In the genomic region with DNA sequence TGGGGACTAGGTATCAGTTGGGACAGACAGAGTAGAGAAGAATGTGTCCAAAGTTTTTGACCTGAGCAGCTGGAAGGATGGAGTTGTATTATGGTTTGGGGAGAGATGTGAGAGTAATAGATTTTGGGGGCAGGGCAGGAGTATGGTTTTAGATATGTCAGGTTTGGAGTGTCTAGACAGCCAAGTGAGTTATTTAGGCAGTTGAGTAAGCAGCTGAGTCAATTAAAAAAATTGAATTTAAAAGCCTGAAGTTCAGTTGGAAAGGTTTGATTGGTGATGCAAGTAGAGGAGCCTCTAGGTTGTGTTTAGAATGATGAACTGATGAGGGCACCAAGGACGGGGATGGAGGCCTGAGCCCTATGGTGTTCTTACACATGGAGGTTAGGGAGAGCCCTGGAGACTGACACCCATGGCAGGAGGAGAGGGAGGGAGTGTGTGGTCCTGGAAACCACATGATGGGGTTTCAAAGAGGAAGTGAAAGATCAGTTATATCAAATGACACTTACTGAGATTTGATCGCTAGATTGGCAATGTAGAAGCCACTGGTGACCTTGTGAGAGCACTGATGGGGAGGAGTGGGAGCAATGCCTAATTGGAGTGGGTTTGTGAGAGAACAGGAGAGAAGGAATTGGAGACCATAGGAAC, we compare ENCODE assay signal across 10 cellular contexts. TPM values are rescaled to one million over a fixed set of nuclear protein-coding genes. Genes with fewer than 3 reads are reported as not detected.
DNase-seq lines count a peak whose midpoint lies in the region; ATAC-seq, FAIRE-seq and TF ChIP-seq lines count a peak whose summit lies in the region.
"Had no signal": no experiment of that assay in that cellular context is flagged by ENCODE, and none has a peak within 500 bp of the region (broad histone marks: within the 10 kb centered on the region; RNA-seq: fewer than 3 reads in every experiment).

No MANE protein-coding gene starts in this region.

- H3K27ac Mint-ChIP-seq in T-helper 17 cell = no peak overlapping the region
- no peak overlapping the region for H3K27ac Mint-ChIP-seq in naive thymus-derived CD4-positive, alpha-beta T cell
- H3K27ac Mint-ChIP-seq in glutamatergic neuron (ENCODE audit: unreplicated experiment) = no peak overlapping the region
- H3K27ac Mint-ChIP-seq: nephron had no signal

- H3K9me3 ChIP-seq in T-helper 17 cell (ENCODE audit: control insufficient read depth, low read length, poor library complexity, severe bottlenecking) = no peaks in the 10 kb centered on the region
- H3K9me3 ChIP-seq in naive thymus-derived CD4-positive, alpha-beta T cell (ENCODE audit: control insufficient read depth in 2 of 3, low read length in 3 of 3) = no peaks in the 10 kb centered on the region

- intact Hi-C loops in naive thymus-derived CD4-positive, alpha-beta T cell (cut with micrococcal nuclease) = loop anchor here (1.0 kb wide), 2 partner anchors 8 to 9 kb away; no protein-coding TSS in a partner anchor

- no peak for DNase-seq in GM19239 (ENCODE audit: insufficient read length, low spot score)
- DNase-seq in T-helper 17 cell = no peak
- DNase-seq in naive thymus-derived CD4-positive, alpha-beta T cell = peak in 4 of 9 donors; percentile 35 to 39 (median 36)
- DNase-seq in omental fat pad (ENCODE audit: low spot score) = no peak
- DNase-seq in glutamatergic neuron = no peak
- no peak for DNase-seq in SK-N-DZ (ENCODE audit: low spot score)
- DNase-seq: SHP77 treated with DMSO at 0.1 percent for 48 hours had no signal

- H3K36me3 Mint-ChIP-seq in T-helper 17 cell (ENCODE audit: low read depth) (peaks cover 2% of the 10 kb centered on the region), glutamatergic neuron (ENCODE audit: unreplicated experiment) (no peaks in the 10 kb centered on the region)
- peaks cover 0 to 13% (median 7%) of the 10 kb centered on the region in 5 donors for H3K36me3 Mint-ChIP-seq in naive thymus-derived CD4-positive, alpha-beta T cell

- POLR2A ChIA-PET in naive thymus-derived CD4-positive, alpha-beta T cell (lab: Charles Lee) = interaction anchor here (28.5 to 33.2 kb wide), 2 partner anchors 3 to 16 kb away, joined by 862 read pairs; a partner anchor contains a TSS

- H3K4me1 Mint-ChIP-seq in T-helper 17 cell (peaks cover 56% of the 10 kb centered on the region), glutamatergic neuron (ENCODE audit: low read depth, unreplicated experiment) (no peaks in the 10 kb centered on the region)
- peaks cover 35 to 56% (median 38%) of the 10 kb centered on the region in 7 donors for H3K4me1 Mint-ChIP-seq in naive thymus-derived CD4-positive, alpha-beta T cell

- peak overlapping the region; percentile 32 for H3K4me3 ChIP-seq in naive thymus-derived CD4-positive, alpha-beta T cell (ENCODE audit: low read length)

- H3K27ac ChIP-seq in naive thymus-derived CD4-positive, alpha-beta T cell (ENCODE audit: low read depth, low read length) = peak overlapping the region; percentile 63

- no peaks in the 10 kb centered on the region for H3K27me3 ChIP-seq in naive thymus-derived CD4-positive, alpha-beta T cell (ENCODE audit: control insufficient read depth in 2 of 2, insufficient read depth in 2 of 2, low read length in 2 of 2)

- peak; percentile 31 for FAIRE-seq in GM19239 (lab: Jason Lieb, UNC)

- H3K27me3 Mint-ChIP-seq in T-helper 17 cell (no peaks in the 10 kb centered on the region), glutamatergic neuron (ENCODE audit: unreplicated experiment) (no peaks in the 10 kb centered on the region)
- H3K27me3 Mint-ChIP-seq in naive thymus-derived CD4-positive, alpha-beta T cell = peaks cover 0 to 17% (median 0%) of the 10 kb centered on the region in 5 donors

- ATAC-seq in HG02938 (IDR thresholded peaks at IDR 0.05; ENCODE audit: unreplicated experiment) (peak; percentile 64), T-helper 17 cell (peak; percentile 44), omental fat pad (ENCODE audit: low FRiP score) (no peak), GM18517 (IDR thresholded peaks at IDR 0.05; ENCODE audit: unreplicated experiment) (no peak)
- peak; percentile 46 for ATAC-seq in naive thymus-derived CD4-positive, alpha-beta T cell

- peaks cover 0 to 3% (median 0%) of the 10 kb centered on the region in 11 donors for H3K9me3 Mint-ChIP-seq in naive thymus-derived CD4-positive, alpha-beta T cell
- no peaks in the 10 kb centered on the region for H3K9me3 Mint-ChIP-seq in glutamatergic neuron (ENCODE audit: unreplicated experiment)
- H3K9me3 Mint-ChIP-seq: nephron had no signal

- peaks cover 82 to 97% of the 10 kb centered on the region in 2 donors for H3K4me1 ChIP-seq in naive thymus-derived CD4-positive, alpha-beta T cell (ENCODE audit: control insufficient read depth in 2 of 2, insufficient read depth in 2 of 2, low read length in 2 of 2)

- H3K36me3 ChIP-seq in naive thymus-derived CD4-positive, alpha-beta T cell (ENCODE audit: control insufficient read depth in 2 of 3, insufficient read depth in 3 of 3, low read length in 3 of 3) = no peaks in the 10 kb centered on the region

- CTCF ChIA-PET in naive thymus-derived CD4-positive, alpha-beta T cell (lab: Charles Lee) = interaction anchor here (9.0 to 26.6 kb wide), 2 partner anchors 7 to 25 kb away, joined by 115 to 673 read pairs; a partner anchor contains a TSS

- H3K4me3 Mint-ChIP-seq in T-helper 17 cell (no peak overlapping the region), glutamatergic neuron (ENCODE audit: unreplicated experiment) (no peak overlapping the region)
- no peak overlapping the region for H3K4me3 Mint-ChIP-seq in naive thymus-derived CD4-positive, alpha-beta T cell
- H3K4me3 Mint-ChIP-seq: nephron had no signal

- TF ChIP-seq CTCF in omental fat pad (IDR thresholded peaks at IDR 0.05) (no peak), glutamatergic neuron (IDR thresholded peaks at IDR 0.05; ENCODE audit: partially characterized antibody, unreplicated experiment) (no peak)

RNA-seq across cellular contexts. Expression of a gene that starts 10.2 kb away (rescaled TPM):
- total RNA-seq in T-helper 17 cell (10 to 100 TPM; 61.7 to 79.5 TPM), omental fat pad (100 to 1,000 TPM in 1 of 4 donors, 10 to 100 TPM in 3; 42.3 to 254 (median 93.9) TPM), glutamatergic neuron (ENCODE audit: unreplicated experiment) (0.81 TPM)
- total RNA-seq in naive thymus-derived CD4-positive, alpha-beta T cell = 100 to 1,000 TPM in 4 of 5 experiments, 10 to 100 TPM in 1; 13.1 to 179 (median 135) TPM
- polyA plus RNA-seq in naive thymus-derived CD4-positive, alpha-beta T cell = 100 to 1,000 TPM in 1 of 2 donors, 10 to 100 TPM in 1; 98.9 to 102 TPM
- 0.03 and 0.18 TPM in 2 replicates for polyA plus RNA-seq in SK-N-DZ (2014; cell fraction: cytosol; rRNA removed)
- polyA plus RNA-seq in SK-N-DZ (2014; cell fraction: nucleus; rRNA removed) = 0.28 and 0.31 TPM in 2 replicates

Comparison
In these comparisons a context has a peak if more than half of its experiments do, and no peak if none do; other contexts are left out.
1. ATAC-seq: peak in HG02938 (single experiment), T-helper 17 cell (single experiment) and naive thymus-derived CD4-positive, alpha-beta T cell (single experiment); none in omental fat pad (single experiment) and GM18517 (single experiment).